26 cellular contexts compared by ENCODE assay signal in genomic region chr13:86758116-86758515, GRCh38.
DNase-seq lines count a peak whose midpoint lies in the region; ATAC-seq and TF ChIP-seq lines count a peak whose summit lies in the region.
"Had no signal": no experiment of that assay in that cellular context is flagged by ENCODE, and none has a peak within 500 bp of the region (broad histone marks: within the 10 kb centered on the region; RNA-seq: fewer than 3 reads in every experiment).

No MANE protein-coding gene starts in this region.

- TF ChIP-seq CTCF in natural killer cell (IDR thresholded peaks at IDR 0.05) (no peak), breast epithelium (IDR thresholded peaks at IDR 0.05) (no peak), colonic mucosa (IDR thresholded peaks at IDR 0.05) (no peak)

- H3K9me3 ChIP-seq in T-helper 17 cell (ENCODE audit: control insufficient read depth, low read length, poor library complexity, severe bottlenecking) (peaks cover under 1% of the 10 kb centered on the region), breast epithelium (no peaks in the 10 kb centered on the region), colonic mucosa (no peaks in the 10 kb centered on the region)
- H3K9me3 ChIP-seq: SJSA1 had no signal

- H3K4me1 ChIP-seq in breast epithelium: no peaks in the 10 kb centered on the region
- no peaks in the 10 kb centered on the region for H3K4me1 ChIP-seq in colonic mucosa
- H3K4me1 ChIP-seq: SJSA1 had no signal

- H3K4me3 Mint-ChIP-seq in natural killer cell: no peak overlapping the region
- no peak overlapping the region for H3K4me3 Mint-ChIP-seq in natural killer cell treated with Interleukin-12 subunit alpha and Interleukin-12 subunit beta and Interleukin-15 and Interleukin-18, amount 100 ng/mL, for 72 hours
- H3K4me3 Mint-ChIP-seq in T-helper 17 cell: peak overlapping the region; percentile 1
- H3K4me3 Mint-ChIP-seq in stimulated activated effector memory CD8-positive, alpha-beta T cell treated with anti-CD3 and anti-CD28 coated beads, Interleukin-12 subunit alpha, Interleukin-12 subunit beta, amount 100 ng/mL, for 72 hours: peak overlapping the region; percentile 56
- H3K4me3 Mint-ChIP-seq: H9, HFFc6 had no signal

- H3K27ac ChIP-seq in breast epithelium (peak overlapping the region; percentile 29 to 80), colonic mucosa (no peak overlapping the region)
- H3K27ac ChIP-seq: GM23248, HL-60, SJSA1 had no signal

- peaks cover 36 to 40% of the 10 kb centered on the region in 2 donors for H3K9me3 Mint-ChIP-seq in natural killer cell
- H3K9me3 Mint-ChIP-seq in natural killer cell treated with Interleukin-12 subunit alpha and Interleukin-12 subunit beta and Interleukin-15 and Interleukin-18, amount 100 ng/mL, for 72 hours: peaks cover 40% of the 10 kb centered on the region
- peaks cover 23% of the 10 kb centered on the region for H3K9me3 Mint-ChIP-seq in stimulated activated effector memory CD8-positive, alpha-beta T cell treated with anti-CD3 and anti-CD28 coated beads, Interleukin-12 subunit alpha, Interleukin-12 subunit beta, amount 100 ng/mL, for 72 hours

- no peak for ATAC-seq in natural killer cell
- ATAC-seq in natural killer cell treated with Interleukin-12 subunit alpha and Interleukin-12 subunit beta and Interleukin-15 and Interleukin-18, amount 100 ng/mL, for 72 hours: no peak
- no peak for ATAC-seq in T-helper 17 cell
- no peak for ATAC-seq in stimulated activated effector memory CD8-positive, alpha-beta T cell treated with anti-CD3 and anti-CD28 coated beads, Interleukin-12 subunit alpha, Interleukin-12 subunit beta, amount 100 ng/mL, for 72 hours
- no peak for ATAC-seq in GM18870 (IDR thresholded peaks at IDR 0.05; ENCODE audit: unreplicated experiment)
- ATAC-seq: GM12878, HepG2, K562 had no signal

- H3K36me3 Mint-ChIP-seq in natural killer cell (no peaks in the 10 kb centered on the region), T-helper 17 cell (ENCODE audit: low read depth) (no peaks in the 10 kb centered on the region)
- H3K36me3 Mint-ChIP-seq in natural killer cell treated with Interleukin-12 subunit alpha and Interleukin-12 subunit beta and Interleukin-15 and Interleukin-18, amount 100 ng/mL, for 72 hours: peaks cover 21% of the 10 kb centered on the region
- peaks cover 36% of the 10 kb centered on the region for H3K36me3 Mint-ChIP-seq in stimulated activated effector memory CD8-positive, alpha-beta T cell treated with anti-CD3 and anti-CD28 coated beads, Interleukin-12 subunit alpha, Interleukin-12 subunit beta, amount 100 ng/mL, for 72 hours

- H3K27me3 Mint-ChIP-seq in natural killer cell (ENCODE audit: low read depth in 2 of 2) (no peaks in the 10 kb centered on the region), T-helper 17 cell (no peaks in the 10 kb centered on the region)
- H3K27me3 Mint-ChIP-seq in natural killer cell treated with Interleukin-12 subunit alpha and Interleukin-12 subunit beta and Interleukin-15 and Interleukin-18, amount 100 ng/mL, for 72 hours: no peaks in the 10 kb centered on the region

- H3K4me3 ChIP-seq in breast epithelium (no peak overlapping the region), colonic mucosa (no peak overlapping the region)
- H3K4me3 ChIP-seq: GM12878, GM23248, K562, SJSA1 had no signal

- no peak for TF ChIP-seq POLR2A in breast epithelium (IDR thresholded peaks at IDR 0.05)

- intact Hi-C loops in natural killer cell (cut with micrococcal nuclease) (no loop called here), breast epithelium (cut with DNase I; ENCODE audit: low total_unique reads) (no loop called here), colonic mucosa (cut with DNase I) (no loop called here)

- H3K9ac ChIP-seq in colonic mucosa (ENCODE audit: low read depth in 2 of 2, low read length in 2 of 2): no peak overlapping the region
- H3K9ac ChIP-seq: GM23248 had no signal

- H3K27ac Mint-ChIP-seq in natural killer cell: peak overlapping the region; percentile 60 to 77
- H3K27ac Mint-ChIP-seq in natural killer cell treated with Interleukin-12 subunit alpha and Interleukin-12 subunit beta and Interleukin-15 and Interleukin-18, amount 100 ng/mL, for 72 hours: peak overlapping the region in 1 of 2 donors; percentile 56
- H3K27ac Mint-ChIP-seq in T-helper 17 cell: peak overlapping the region; percentile 9
- peak overlapping the region; percentile 99 for H3K27ac Mint-ChIP-seq in stimulated activated effector memory CD8-positive, alpha-beta T cell treated with anti-CD3 and anti-CD28 coated beads, Interleukin-12 subunit alpha, Interleukin-12 subunit beta, amount 100 ng/mL, for 72 hours
- H3K27ac Mint-ChIP-seq: HFFc6 had no signal

- H3K27me3 ChIP-seq in breast epithelium (no peaks in the 10 kb centered on the region), colonic mucosa (no peaks in the 10 kb centered on the region)
- H3K27me3 ChIP-seq: SJSA1 had no signal

- H3K36me3 ChIP-seq in breast epithelium (no peaks in the 10 kb centered on the region), colonic mucosa (no peaks in the 10 kb centered on the region)
- H3K36me3 ChIP-seq: SJSA1 had no signal

- no peaks in the 10 kb centered on the region for H3K4me1 Mint-ChIP-seq in natural killer cell
- H3K4me1 Mint-ChIP-seq in natural killer cell treated with Interleukin-12 subunit alpha and Interleukin-12 subunit beta and Interleukin-15 and Interleukin-18, amount 100 ng/mL, for 72 hours (ENCODE audit: low read depth in 2 of 2): peaks cover 0 to 7% of the 10 kb centered on the region in 2 donors
- H3K4me1 Mint-ChIP-seq in T-helper 17 cell: no peaks in the 10 kb centered on the region
- peaks cover 58% of the 10 kb centered on the region for H3K4me1 Mint-ChIP-seq in stimulated activated effector memory CD8-positive, alpha-beta T cell treated with anti-CD3 and anti-CD28 coated beads, Interleukin-12 subunit alpha, Interleukin-12 subunit beta, amount 100 ng/mL, for 72 hours

- DNase-seq in natural killer cell: no peak
- no peak for DNase-seq in natural killer cell treated with Interleukin-12 subunit alpha and Interleukin-12 subunit beta and Interleukin-15 and Interleukin-18, amount 100 ng/mL, for 72 hours (ENCODE audit: low spot score)
- no peak for DNase-seq in T-helper 17 cell
- no peak for DNase-seq in breast epithelium (ENCODE audit: low spot score in 2 of 2)
- no peak for DNase-seq in stimulated activated effector memory CD8-positive, alpha-beta T cell treated with anti-CD3 and anti-CD28 coated beads, Interleukin-12 subunit alpha, Interleukin-12 subunit beta, amount 100 ng/mL, for 72 hours (ENCODE audit: low spot score in 2 of 2)
- no peak for DNase-seq in SHP77 (lab: John Stamatoyannopoulos, UW)
- DNase-seq in colonic mucosa: no peak
- DNase-seq: AML-193, C1 segment of cervical spinal cord, COR-L47, DMS79, GM23248, H9, HFFc6, NCI-H1092, NCI-H1436, NCI-H1930, NCI-H2227 treated with DMSO at 0.1 percent for 48 hours, NCI-H510A, NCI-H748 treated with DMSO at 0.1 percent for 48 hours had no signal

Comparison
In these comparisons a context has a peak if more than half of its experiments do, and no peak if none do; other contexts are left out.
1. H3K4me3 Mint-ChIP-seq: peak in T-helper 17 cell (single experiment) and stimulated activated effector memory CD8-positive, alpha-beta T cell treated with anti-CD3 and anti-CD28 coated beads, Interleukin-12 subunit alpha, Interleukin-12 subunit beta, amount 100 ng/mL, for 72 hours (single experiment); none in natural killer cell (single experiment) and natural killer cell treated with Interleukin-12 subunit alpha and Interleukin-12 subunit beta and Interleukin-15 and Interleukin-18, amount 100 ng/mL, for 72 hours (single experiment).